Comparison of ENCODE assay signal across 8 cellular contexts in genomic region chr10:16891375-16892313, GRCh38.
DNase-seq lines count a peak whose midpoint lies in the region; ATAC-seq and TF ChIP-seq lines count a peak whose summit lies in the region.

No MANE protein-coding gene starts in this region.

- DNase-seq in AG09319 (ENCODE audit: extremely low read depth, low read depth) (peak; percentile 32), HEK293T (ENCODE audit: extremely low spot score) (no peak), T follicular helper cell (ENCODE audit: low read depth) (peak; percentile 1), astrocyte of the spinal cord (ENCODE audit: low read depth, low spot score) (peak; percentile 74), islet precursor cell (peak; percentile 85), NCI-H1436 (lab: John Stamatoyannopoulos, UW) (no peak)
- peak; percentile 7 to 19 for DNase-seq in stimulated activated CD4-positive, alpha-beta T cell treated with anti-CD3 and anti-CD28 coated beads, Interleukin-1b, Interleukin-23, amount 100 ng/mL, for 1 hour (ENCODE audit: low read depth in 2 of 2)

- ATAC-seq in GM21526 (IDR thresholded peaks at IDR 0.05; ENCODE audit: low FRiP score, unreplicated experiment), result no peak

- CTCF ChIA-PET in HEK293T (lab: Yijun Ruan, JAX), result no interaction called here

- H3K4me3 ChIP-seq in astrocyte of the spinal cord (ENCODE audit: low read depth, low read length), result no peak overlapping the region

- TF ChIP-seq CTCF in AG09319 (IDR thresholded peaks at IDR 0.05; ENCODE audit: low read depth, low read length) (peak; percentile 42), astrocyte of the spinal cord (IDR thresholded peaks at IDR 0.05; ENCODE audit: low read depth, low read length) (peak; percentile 30)

- in situ Hi-C loops in astrocyte of the spinal cord (cut with HindIII; ENCODE audit: low sequenced_read_pairs), result no loop called here

- POLR2A ChIA-PET in HEK293T (lab: Yijun Ruan, JAX), result no interaction called here

TF ChIP-seq in HEK293T, 16 proteins besides CTCF, POLR2A, EP300 and RAD21:
- TF ChIP-seq FOXA1 (IDR thresholded peaks at IDR 0.05), result no peak
- TF ChIP-seq ELF4 (IDR thresholded peaks at IDR 0.05), result peak; percentile 31

Comparison
In these comparisons a context has a peak if more than half of its experiments do, and no peak if none do; other contexts are left out.
1. DNase-seq: peak in AG09319 (single experiment), T follicular helper cell (single experiment), astrocyte of the spinal cord (single experiment), islet precursor cell (single experiment) and stimulated activated CD4-positive, alpha-beta T cell treated with anti-CD3 and anti-CD28 coated beads, Interleukin-1b, Interleukin-23, amount 100 ng/mL, for 1 hour (2 of 2); none in HEK293T (single experiment) and NCI-H1436 (single experiment).